27 cellular contexts compared by ENCODE assay signal in genomic region chr15:34651962-34652725, GRCh38.
"Had no signal": no experiment of that assay in that cellular context is flagged by ENCODE, and none has a peak within 500 bp of the region (broad histone marks: within the 10 kb centered on the region; RNA-seq: fewer than 3 reads in every experiment).

No MANE protein-coding gene starts in this region.

- H3K9me3 Mint-ChIP-seq: activated B cell treated with CpG ODN at 0.5 μM for 24 hours, natural killer cell, neural progenitor cell had no signal

- H3K4me2 ChIP-seq: neural progenitor cell had no signal

- H3K4me3 ChIP-seq: esophagus squamous epithelium, left lung, lower lobe of right lung, neural progenitor cell, suprapubic skin, tibial artery had no signal

- H3K36me3 ChIP-seq: esophagus squamous epithelium, left lung, lower lobe of right lung, neural progenitor cell, suprapubic skin, tibial artery had no signal

- H3K36me3 Mint-ChIP-seq: activated naive CD8-positive, alpha-beta T cell; natural killer cell; neural progenitor cell had no signal

- H2AFZ ChIP-seq: neural progenitor cell had no signal

- H3K27ac ChIP-seq: epithelial cell of prostate, esophagus squamous epithelium, left lung, lower lobe of right lung, neural progenitor cell, suprapubic skin, tibial artery had no signal

- H3K4me1 Mint-ChIP-seq: activated B cell treated with CpG ODN at 0.5 μM for 24 hours, natural killer cell, neural progenitor cell had no signal

- DNase-seq: activated B cell treated with CpG ODN at 0.5 μM for 24 hours; activated CD4-positive, alpha-beta T cell treated with anti-CD3 and anti-CD28 coated beads, Interleukin-2, amount 50 U/mL, for 4 hours; activated effector memory CD4-positive, alpha-beta T cell treated with Interleukin-2 at 50 U/mL for 16 hours; activated naive CD4-positive, alpha-beta T cell treated with Interleukin-2 at 50 U/mL for 16 hours; anterior cingulate cortex; dermis blood vessel endothelial cell; effector CD4-positive, alpha-beta T cell; esophagus squamous epithelium; foreskin melanocyte; left lung; lower lobe of right lung; mesenchymal stem cell; natural killer cell; occipital lobe; posterior cingulate gyrus; right cardiac atrium; stimulated activated CD4-positive, alpha-beta T cell treated with anti-CD3 and anti-CD28 coated beads, Interleukin-15, amount 100 ng/mL, for 24 hours; stimulated activated CD4-positive, alpha-beta T cell treated with anti-CD3 and anti-CD28 coated beads, Interleukin-2, amount 100 ng/mL, for 24 hours; stimulated activated naive CD4-positive, alpha-beta T cell; T-helper 9 cell; tibial artery had no signal

- H3K9ac ChIP-seq: neural progenitor cell had no signal

- H3K27ac Mint-ChIP-seq: activated B cell treated with CpG ODN at 0.5 μM for 24 hours; activated naive CD8-positive, alpha-beta T cell; natural killer cell; neural progenitor cell had no signal

- H3K9me3 ChIP-seq: esophagus squamous epithelium, left lung, lower lobe of right lung, suprapubic skin, tibial artery had no signal

- H3K4me3 Mint-ChIP-seq: activated B cell treated with CpG ODN at 0.5 μM for 24 hours; activated naive CD8-positive, alpha-beta T cell; natural killer cell; neural progenitor cell had no signal

- H3K4me1 ChIP-seq: esophagus squamous epithelium, left lung, lower lobe of right lung, neural progenitor cell, suprapubic skin, tibial artery had no signal

- FAIRE-seq: colon, islet of Langerhans had no signal

- ATAC-seq: left lung, lower lobe of right lung, natural killer cell had no signal

- H3K27me3 ChIP-seq: left lung, neural progenitor cell, suprapubic skin, tibial artery had no signal
